In the genomic region with DNA sequence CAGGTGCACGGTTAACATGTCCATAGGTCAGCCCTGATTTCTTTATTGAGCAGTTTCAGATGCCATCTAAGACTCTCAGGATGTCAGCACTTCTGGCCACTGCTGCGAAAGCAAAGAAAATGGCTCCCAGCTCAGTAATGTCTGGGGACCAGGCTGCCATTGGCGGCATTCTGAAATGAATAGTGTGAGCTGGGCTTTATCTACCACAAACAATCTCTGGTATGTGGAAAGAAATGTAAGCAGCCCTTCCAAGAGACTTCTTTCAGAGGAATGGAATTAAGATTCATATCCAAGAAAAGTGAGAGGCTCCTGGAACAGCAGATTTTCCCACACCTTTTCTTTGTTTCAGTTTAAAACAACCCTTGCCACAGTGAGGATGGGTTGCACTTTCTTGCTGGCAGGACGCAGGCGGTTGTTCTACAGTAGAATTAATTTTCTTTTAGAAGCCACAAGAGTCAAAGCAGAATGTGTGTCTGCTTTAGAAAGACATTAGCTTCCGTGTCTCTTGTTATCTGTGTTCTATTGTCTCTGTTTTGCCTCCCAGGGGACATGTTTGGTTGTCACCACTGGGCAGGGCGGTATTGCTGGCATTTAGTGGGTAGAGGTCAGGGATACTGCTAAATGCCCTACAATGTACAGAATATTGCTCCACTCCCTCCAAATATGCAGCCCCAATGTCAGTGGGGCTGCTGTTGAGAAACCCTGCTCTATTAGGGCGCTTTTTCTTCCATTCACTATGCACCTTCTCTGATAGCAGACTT, we compare ENCODE assay signal across 1 cellular context.
TF ChIP-seq lines count a peak whose summit lies in the region.

No MANE protein-coding gene starts in this region.

TF ChIP-seq in SK-N-SH, 30 proteins besides CTCF, POLR2A, EP300 and RAD21 (continued from another document):
- peak; percentile 70 for TF ChIP-seq TCF12 (IDR thresholded peaks at IDR 0.05)
- TF ChIP-seq FOXJ3 (CRISPR knock-in tag; IDR thresholded peaks at IDR 0.05) = no peak
- no peak for TF ChIP-seq EZH2phosphoT487 (IDR thresholded peaks at IDR 0.05; ENCODE audit: borderline replicate concordance, low read depth)
- TF ChIP-seq RCOR1 (IDR thresholded peaks at IDR 0.05; ENCODE audit: low read length) = no peak
- peak; percentile 87 for TF ChIP-seq TEAD4 (IDR thresholded peaks at IDR 0.05; ENCODE audit: borderline replicate concordance, insufficient read depth)
- TF ChIP-seq GABPA (IDR thresholded peaks at IDR 0.05; ENCODE audit: low read depth) = no peak
- peak; percentile 65 for TF ChIP-seq JUND (IDR thresholded peaks at IDR 0.05)
- TF ChIP-seq SMC3 (IDR thresholded peaks at IDR 0.05; ENCODE audit: low read depth, low read length) = no peak
- TF ChIP-seq, protein P1, sequence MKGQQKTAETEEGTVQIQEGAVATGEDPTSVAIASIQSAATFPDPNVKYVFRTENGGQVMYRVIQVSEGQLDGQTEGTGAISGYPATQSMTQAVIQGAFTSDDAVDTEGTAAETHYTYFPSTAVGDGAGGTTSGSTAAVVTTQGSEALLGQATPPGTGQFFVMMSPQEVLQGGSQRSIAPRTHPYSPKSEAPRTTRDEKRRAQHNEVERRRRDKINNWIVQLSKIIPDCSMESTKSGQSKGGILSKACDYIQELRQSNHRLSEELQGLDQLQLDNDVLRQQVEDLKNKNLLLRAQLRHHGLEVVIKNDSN (IDR thresholded peaks at IDR 0.05; ENCODE audit: borderline replicate concordance, low read depth) = no peak
- no peak for TF ChIP-seq SIN3A (IDR thresholded peaks at IDR 0.05; ENCODE audit: borderline replicate concordance, low read depth, low read length)
- no peak for TF ChIP-seq RXRA (IDR thresholded peaks at IDR 0.05; ENCODE audit: borderline replicate concordance, low read depth)
- TF ChIP-seq, protein P2, sequence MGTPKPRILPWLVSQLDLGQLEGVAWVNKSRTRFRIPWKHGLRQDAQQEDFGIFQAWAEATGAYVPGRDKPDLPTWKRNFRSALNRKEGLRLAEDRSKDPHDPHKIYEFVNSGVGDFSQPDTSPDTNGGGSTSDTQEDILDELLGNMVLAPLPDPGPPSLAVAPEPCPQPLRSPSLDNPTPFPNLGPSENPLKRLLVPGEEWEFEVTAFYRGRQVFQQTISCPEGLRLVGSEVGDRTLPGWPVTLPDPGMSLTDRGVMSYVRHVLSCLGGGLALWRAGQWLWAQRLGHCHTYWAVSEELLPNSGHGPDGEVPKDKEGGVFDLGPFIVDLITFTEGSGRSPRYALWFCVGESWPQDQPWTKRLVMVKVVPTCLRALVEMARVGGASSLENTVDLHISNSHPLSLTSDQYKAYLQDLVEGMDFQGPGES (IDR thresholded peaks at IDR 0.05; ENCODE audit: low read depth, low read length) = no peak
- no peak for TF ChIP-seq REST (IDR thresholded peaks at IDR 0.05; ENCODE audit: low read depth, low read length)
- TF ChIP-seq NFIC (IDR thresholded peaks at IDR 0.05; ENCODE audit: borderline replicate concordance) = peak; percentile 70
- TF ChIP-seq CHD2 (IDR thresholded peaks at IDR 0.05; ENCODE audit: low read length, partially characterized antibody) = no peak
- TF ChIP-seq, protein P3, sequence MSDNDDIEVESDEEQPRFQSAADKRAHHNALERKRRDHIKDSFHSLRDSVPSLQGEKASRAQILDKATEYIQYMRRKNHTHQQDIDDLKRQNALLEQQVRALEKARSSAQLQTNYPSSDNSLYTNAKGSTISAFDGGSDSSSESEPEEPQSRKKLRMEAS (IDR thresholded peaks at IDR 0.05; ENCODE audit: low read depth) = no peak
- no peak for TF ChIP-seq GATA2 (CRISPR knock-in tag; IDR thresholded peaks at IDR 0.05)
